Comparison of ENCODE assay signal across 8 cellular contexts in genomic region chr4:88285235-88285505, GRCh38. TPM values are rescaled to one million over a fixed set of nuclear protein-coding genes. Genes with fewer than 3 reads are reported as not detected.
A peak's percentile ranks its signal among the peaks of the same experiment; 100 is the strongest.
DNase-seq lines count a peak whose midpoint lies in the region; ATAC-seq and TF ChIP-seq lines count a peak whose summit lies in the region.

No MANE protein-coding gene starts in this region.

- H3K4me1 Mint-ChIP-seq in CD8-positive, alpha-beta T cell (ENCODE audit: low read depth): peaks cover 41% of the 10 kb centered on the region
- peaks cover 9% of the 10 kb centered on the region for H3K4me1 Mint-ChIP-seq in endothelial cell (ENCODE audit: unreplicated experiment)

- H3K36me3 ChIP-seq in CD8-positive, alpha-beta T cell (ENCODE audit: insufficient read depth, low read length): no peaks in the 10 kb centered on the region
- no peaks in the 10 kb centered on the region for H3K36me3 ChIP-seq in PC-3 (ENCODE audit: low read depth, low read length)
- H3K36me3 ChIP-seq in ovary: no peaks in the 10 kb centered on the region

- no peaks in the 10 kb centered on the region for H3K27me3 Mint-ChIP-seq in CD8-positive, alpha-beta T cell (ENCODE audit: low read depth)
- H3K27me3 Mint-ChIP-seq in endothelial cell (ENCODE audit: unreplicated experiment): peaks cover 3% of the 10 kb centered on the region

- no peaks in the 10 kb centered on the region for H4K20me1 ChIP-seq in PC-3 (ENCODE audit: low read length)

- H3K9me3 ChIP-seq in CD8-positive, alpha-beta T cell (ENCODE audit: low read length): no peaks in the 10 kb centered on the region
- no peaks in the 10 kb centered on the region for H3K9me3 ChIP-seq in PC-3 (ENCODE audit: low read length)
- no peaks in the 10 kb centered on the region for H3K9me3 ChIP-seq in ovary

- DNase-seq in CD8-positive, alpha-beta T cell: no peak
- no peak for DNase-seq in PC-3
- no peak for DNase-seq in endothelial cell (ENCODE audit: low spot score)
- no peak for DNase-seq in ovary
- DNase-seq in SHP77 treated with DMSO at 0.1 percent for 48 hours (lab: John Stamatoyannopoulos, UW): no peak
- DNase-seq in epidermal melanocyte (ENCODE audit: insufficient read length, low spot score): no peak
- DNase-seq in NCI-H526 (lab: John Stamatoyannopoulos, UW): no peak
- no peak for DNase-seq in NCI-H345 (lab: John Stamatoyannopoulos, UW)

- CTCF ChIA-PET in CD8-positive, alpha-beta T cell (lab: Charles Lee): interaction anchor here (0.8 to 2.7 kb wide), 5 partner anchors 11 to 172 kb away, joined by 3 to 9 read pairs (median 3); partner anchors contain the start of genes HERC5 and HERC6
- CTCF ChIA-PET in PC-3 (lab: Charles Lee): no interaction called here

- TF ChIP-seq POLR2A in ovary (IDR thresholded peaks at IDR 0.05): no peak

- H3K4me1 ChIP-seq in CD8-positive, alpha-beta T cell (ENCODE audit: insufficient read depth, low read length): peaks cover 34% of the 10 kb centered on the region
- H3K4me1 ChIP-seq in PC-3 (ENCODE audit: insufficient read depth, low read length) (peaks cover 21% of the 10 kb centered on the region), ovary (ENCODE audit: insufficient read depth) (peaks cover 17% of the 10 kb centered on the region)

- H3K9ac ChIP-seq in PC-3 (ENCODE audit: low read length): peak overlapping the region; percentile 31; the same call in 1 of the 2 replicates

- H3K36me3 Mint-ChIP-seq in CD8-positive, alpha-beta T cell: peaks cover 12% of the 10 kb centered on the region
- H3K36me3 Mint-ChIP-seq in endothelial cell (ENCODE audit: low read depth, unreplicated experiment): no peaks in the 10 kb centered on the region

- peak overlapping the region; percentile 94 for H3K27ac Mint-ChIP-seq in CD8-positive, alpha-beta T cell
- H3K27ac Mint-ChIP-seq in endothelial cell (ENCODE audit: unreplicated experiment): peak overlapping the region; percentile 33

- TF ChIP-seq CTCF in CD8-positive, alpha-beta T cell (IDR thresholded peaks at IDR 0.05): no peak
- no peak for TF ChIP-seq CTCF in PC-3 (conservative IDR thresholded peaks at IDR 0.05; ENCODE audit: low read depth, low read length)
- TF ChIP-seq CTCF in endothelial cell (IDR thresholded peaks at IDR 0.05; ENCODE audit: unreplicated experiment): no peak
- TF ChIP-seq CTCF in ovary (IDR thresholded peaks at IDR 0.05): no peak

- WGBS in ovary, 3 donors: 4 to 18% (median 9%) methylated on average over 3 of the region's 3 CpGs

- peak overlapping the region; percentile 90 for H3K4me2 ChIP-seq in PC-3 (ENCODE audit: low read length)

- no peaks in the 10 kb centered on the region for H3K9me2 ChIP-seq in PC-3 (replicated peaks; ENCODE audit: low read length)

- H3K27me3 ChIP-seq in CD8-positive, alpha-beta T cell (ENCODE audit: insufficient read depth, low read length): no peaks in the 10 kb centered on the region
- H3K27me3 ChIP-seq in PC-3 (ENCODE audit: low read length) (no peaks in the 10 kb centered on the region), ovary (no peaks in the 10 kb centered on the region)

- peak overlapping the region; percentile 86 for H2AFZ ChIP-seq in PC-3 (ENCODE audit: low read length)

- no peaks in the 10 kb centered on the region for H3F3A ChIP-seq in PC-3 (ENCODE audit: low read length, unreplicated experiment)

- BruUV-seq in PC-3 (replicated peaks; lab: Mats Ljungman, UMichigan): no TSS peak

- ATAC-seq in CD8-positive, alpha-beta T cell: no peak
- no peak for ATAC-seq in PC-3

- peak overlapping the region; percentile 99 for H3K4me3 ChIP-seq in CD8-positive, alpha-beta T cell (ENCODE audit: low read depth, low read length)
- H3K4me3 ChIP-seq in PC-3 (ENCODE audit: low read length) (peak overlapping the region; percentile 88), ovary (peak overlapping the region; percentile 50)

- no peak for TF ChIP-seq EP300 in ovary (IDR thresholded peaks at IDR 0.05)

- POLR2A ChIA-PET in CD8-positive, alpha-beta T cell (lab: Charles Lee): interaction anchor here (0.7 to 3.9 kb wide), 14 partner anchors 13 to 1350 kb away, joined by 3 to 39 read pairs (median 10); partner anchors contain the start of genes AFF1, HERC3, HERC5 and HERC6
- POLR2A ChIA-PET in PC-3 (lab: Charles Lee; ENCODE audit: unreplicated experiment): no interaction called here

- peak overlapping the region; percentile 99 for H3K27ac ChIP-seq in CD8-positive, alpha-beta T cell (ENCODE audit: low read depth, low read length)
- H3K27ac ChIP-seq in PC-3 (ENCODE audit: low read length) (no peak overlapping the region), ovary (peak overlapping the region in 1 of 2 donors; percentile 100)

- intact Hi-C loops in CD8-positive, alpha-beta T cell (cut with DNase I, micrococcal nuclease): loop anchor here (1.0 to 10.0 kb wide), 10 partner anchors 35 to 1350 kb away; partner anchors contain the start of genes PYURF (in 2 of the 2), AFF1 (in 1 of the 2), GPRIN3 (in 1 of the 2) and HERC3 (in 1 of the 2)
- intact Hi-C loops in PC-3 (cut with micrococcal nuclease): loop anchor here (2.0 kb wide), 2 partner anchors 34 to 230 kb away; no protein-coding TSS in a partner anchor
- intact Hi-C loops in ovary (cut with DNase I): loop anchor here in 2 of 4 donors (10.0 kb wide), 2 partner anchors 60 to 90 kb away; partner anchors contain the start of gene HERC6 (in 1 of the 2)

- H3K9me3 Mint-ChIP-seq in CD8-positive, alpha-beta T cell: no peaks in the 10 kb centered on the region
- no peaks in the 10 kb centered on the region for H3K9me3 Mint-ChIP-seq in endothelial cell (ENCODE audit: unreplicated experiment)

- H3K4me3 Mint-ChIP-seq in CD8-positive, alpha-beta T cell: peak overlapping the region; percentile 84
- H3K4me3 Mint-ChIP-seq in endothelial cell (ENCODE audit: unreplicated experiment): peak overlapping the region; percentile 95

- peaks cover 11% of the 10 kb centered on the region; the same call in 1 of the 2 replicates for H3K79me2 ChIP-seq in PC-3 (ENCODE audit: low read length)

RNA-seq across cellular contexts. Expression of gene PPM1K, which starts 0.8 kb away (rescaled TPM):
- 10 to 100 TPM; 59.8 to 61.0 TPM for total RNA-seq in CD8-positive, alpha-beta T cell
- total RNA-seq in PC-3 (2014; rRNA removed) (3.0 and 5.7 TPM in 2 replicates), endothelial cell (ENCODE audit: unreplicated experiment) (9.7 TPM), ovary (100 to 1,000 TPM in 1 of 7 donors, 10 to 100 TPM in 6; 34.2 to 111 (median 50.5) TPM)
- polyA plus RNA-seq in ovary: 10 to 100 TPM; 33.6 to 61.0 TPM
